In genomic region chr16:87492721-87493554, GRCh38 we compare ENCODE assay signal across 1 cellular context.
A peak's percentile ranks its signal among the peaks of the same experiment; 100 is the strongest.
TF ChIP-seq lines count a peak whose summit lies in the region.

Gene ZCCHC14 (minus strand): TSS chr16:87493024. CDS start chr16:87492238, 786 bp downstream.

TF ChIP-seq in HepG2, 621 proteins besides CTCF, POLR2A, EP300 and RAD21 (continued from another document and continues in another):
- TF ChIP-seq, protein P1, sequence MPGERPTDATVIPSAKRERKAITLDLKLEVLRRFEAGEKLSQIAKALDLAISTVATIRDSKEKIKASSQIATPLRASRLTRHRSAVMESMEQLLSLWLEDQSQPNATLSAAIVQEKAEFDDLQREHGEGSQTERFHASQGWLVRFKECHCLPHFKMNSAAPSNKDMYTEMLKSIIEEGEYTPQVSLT (CRISPR knock-in tag; IDR thresholded peaks at IDR 0.05; ENCODE audit: borderline replicate concordance, low read depth), result no peak
- peak; percentile 20; the same call in 1 of the 2 replicates for TF ChIP-seq RXRB (CRISPR knock-in tag; IDR thresholded peaks at IDR 0.05; ENCODE audit: borderline replicate concordance)
- peak; percentile 73; the same call in 1 of the 2 replicates for TF ChIP-seq ZNF772 (CRISPR knock-in tag; IDR thresholded peaks at IDR 0.05)
- no peak for TF ChIP-seq HOXD1 (CRISPR knock-in tag; IDR thresholded peaks at IDR 0.05)
- TF ChIP-seq NONO (IDR thresholded peaks at IDR 0.05), result no peak
- 0 out of 2 replicates have a peak, but pooled peaks have one; percentile 61 for TF ChIP-seq NONO (CRISPR knock-in tag; conservative IDR thresholded peaks at IDR 0.05)
- TF ChIP-seq FLYWCH1 (CRISPR knock-in tag; IDR thresholded peaks at IDR 0.05), result no peak
- no peak for TF ChIP-seq ZNF343 (CRISPR knock-in tag; IDR thresholded peaks at IDR 0.05)
- no peak for TF ChIP-seq ZNF101 (CRISPR knock-in tag; IDR thresholded peaks at IDR 0.05; ENCODE audit: borderline replicate concordance, low read depth)
- TF ChIP-seq, protein P2, sequence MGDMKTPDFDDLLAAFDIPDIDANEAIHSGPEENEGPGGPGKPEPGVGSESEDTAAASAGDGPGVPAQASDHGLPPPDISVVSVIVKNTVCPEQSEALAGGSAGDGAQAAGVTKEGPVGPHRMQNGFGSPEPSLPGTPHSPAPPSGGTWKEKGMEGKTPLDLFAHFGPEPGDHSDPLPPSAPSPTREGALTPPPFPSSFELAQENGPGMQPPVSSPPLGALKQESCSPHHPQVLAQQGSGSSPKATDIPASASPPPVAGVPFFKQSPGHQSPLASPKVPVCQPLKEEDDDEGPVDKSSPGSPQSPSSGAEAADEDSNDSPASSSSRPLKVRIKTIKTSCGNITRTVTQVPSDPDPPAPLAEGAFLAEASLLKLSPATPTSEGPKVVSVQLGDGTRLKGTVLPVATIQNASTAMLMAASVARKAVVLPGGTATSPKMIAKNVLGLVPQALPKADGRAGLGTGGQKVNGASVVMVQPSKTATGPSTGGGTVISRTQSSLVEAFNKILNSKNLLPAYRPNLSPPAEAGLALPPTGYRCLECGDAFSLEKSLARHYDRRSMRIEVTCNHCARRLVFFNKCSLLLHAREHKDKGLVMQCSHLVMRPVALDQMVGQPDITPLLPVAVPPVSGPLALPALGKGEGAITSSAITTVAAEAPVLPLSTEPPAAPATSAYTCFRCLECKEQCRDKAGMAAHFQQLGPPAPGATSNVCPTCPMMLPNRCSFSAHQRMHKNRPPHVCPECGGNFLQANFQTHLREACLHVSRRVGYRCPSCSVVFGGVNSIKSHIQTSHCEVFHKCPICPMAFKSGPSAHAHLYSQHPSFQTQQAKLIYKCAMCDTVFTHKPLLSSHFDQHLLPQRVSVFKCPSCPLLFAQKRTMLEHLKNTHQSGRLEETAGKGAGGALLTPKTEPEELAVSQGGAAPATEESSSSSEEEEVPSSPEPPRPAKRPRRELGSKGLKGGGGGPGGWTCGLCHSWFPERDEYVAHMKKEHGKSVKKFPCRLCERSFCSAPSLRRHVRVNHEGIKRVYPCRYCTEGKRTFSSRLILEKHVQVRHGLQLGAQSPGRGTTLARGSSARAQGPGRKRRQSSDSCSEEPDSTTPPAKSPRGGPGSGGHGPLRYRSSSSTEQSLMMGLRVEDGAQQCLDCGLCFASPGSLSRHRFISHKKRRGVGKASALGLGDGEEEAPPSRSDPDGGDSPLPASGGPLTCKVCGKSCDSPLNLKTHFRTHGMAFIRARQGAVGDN (CRISPR knock-in tag; IDR thresholded peaks at IDR 0.05), result peak; percentile 79
- peak; percentile 69; the same call in 1 of the 2 replicates for TF ChIP-seq KDM2A (CRISPR knock-in tag; IDR thresholded peaks at IDR 0.05; ENCODE audit: borderline replicate concordance, low read depth)
- TF ChIP-seq ZNF280B (CRISPR knock-in tag; IDR thresholded peaks at IDR 0.05; ENCODE audit: borderline replicate concordance), result peak; percentile 32; the same call in 1 of the 2 replicates
- no peak for TF ChIP-seq SNAPC2 (CRISPR knock-in tag; IDR thresholded peaks at IDR 0.05)
- TF ChIP-seq NFIB (CRISPR knock-in tag; IDR thresholded peaks at IDR 0.05; ENCODE audit: borderline replicate concordance), result no peak
- peak; percentile 28; the same call in 1 of the 2 replicates for TF ChIP-seq TFE3 (CRISPR knock-in tag; IDR thresholded peaks at IDR 0.05)
- TF ChIP-seq TERF1 (CRISPR knock-in tag; IDR thresholded peaks at IDR 0.05), result no peak
- TF ChIP-seq MYC (CRISPR knock-in tag; IDR thresholded peaks at IDR 0.05; ENCODE audit: borderline replicate concordance), result peak; percentile 49
- TF ChIP-seq, protein P3, sequence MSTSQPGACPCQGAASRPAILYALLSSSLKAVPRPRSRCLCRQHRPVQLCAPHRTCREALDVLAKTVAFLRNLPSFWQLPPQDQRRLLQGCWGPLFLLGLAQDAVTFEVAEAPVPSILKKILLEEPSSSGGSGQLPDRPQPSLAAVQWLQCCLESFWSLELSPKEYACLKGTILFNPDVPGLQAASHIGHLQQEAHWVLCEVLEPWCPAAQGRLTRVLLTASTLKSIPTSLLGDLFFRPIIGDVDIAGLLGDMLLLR (CRISPR knock-in tag; IDR thresholded peaks at IDR 0.05), result no peak
- peak; percentile 75 for TF ChIP-seq TAF1 (CRISPR knock-in tag; IDR thresholded peaks at IDR 0.05)
- TF ChIP-seq POLR2AphosphoS5 (IDR thresholded peaks at IDR 0.05; ENCODE audit: low read depth, low read length), result peak; percentile 67
- TF ChIP-seq SALL1 (CRISPR knock-in tag; IDR thresholded peaks at IDR 0.05), result peak; percentile 84
- TF ChIP-seq, protein P4, sequence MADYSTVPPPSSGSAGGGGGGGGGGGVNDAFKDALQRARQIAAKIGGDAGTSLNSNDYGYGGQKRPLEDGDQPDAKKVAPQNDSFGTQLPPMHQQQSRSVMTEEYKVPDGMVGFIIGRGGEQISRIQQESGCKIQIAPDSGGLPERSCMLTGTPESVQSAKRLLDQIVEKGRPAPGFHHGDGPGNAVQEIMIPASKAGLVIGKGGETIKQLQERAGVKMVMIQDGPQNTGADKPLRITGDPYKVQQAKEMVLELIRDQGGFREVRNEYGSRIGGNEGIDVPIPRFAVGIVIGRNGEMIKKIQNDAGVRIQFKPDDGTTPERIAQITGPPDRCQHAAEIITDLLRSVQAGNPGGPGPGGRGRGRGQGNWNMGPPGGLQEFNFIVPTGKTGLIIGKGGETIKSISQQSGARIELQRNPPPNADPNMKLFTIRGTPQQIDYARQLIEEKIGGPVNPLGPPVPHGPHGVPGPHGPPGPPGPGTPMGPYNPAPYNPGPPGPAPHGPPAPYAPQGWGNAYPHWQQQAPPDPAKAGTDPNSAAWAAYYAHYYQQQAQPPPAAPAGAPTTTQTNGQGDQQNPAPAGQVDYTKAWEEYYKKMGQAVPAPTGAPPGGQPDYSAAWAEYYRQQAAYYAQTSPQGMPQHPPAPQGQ (CRISPR knock-in tag; IDR thresholded peaks at IDR 0.05; ENCODE audit: borderline replicate concordance), result no peak
- TF ChIP-seq ZBTB42 (CRISPR knock-in tag; IDR thresholded peaks at IDR 0.05), result no peak
- TF ChIP-seq MIXL1 (CRISPR knock-in tag; IDR thresholded peaks at IDR 0.05), result no peak
- TF ChIP-seq MEIS1 (CRISPR knock-in tag; IDR thresholded peaks at IDR 0.05; ENCODE audit: borderline replicate concordance), result peak; percentile 60; the same call in 1 of the 2 replicates
- TF ChIP-seq FOXK2 (IDR thresholded peaks at IDR 0.05), result no peak
- TF ChIP-seq STAT5B (CRISPR knock-in tag; IDR thresholded peaks at IDR 0.05), result no peak
- TF ChIP-seq, protein P5, sequence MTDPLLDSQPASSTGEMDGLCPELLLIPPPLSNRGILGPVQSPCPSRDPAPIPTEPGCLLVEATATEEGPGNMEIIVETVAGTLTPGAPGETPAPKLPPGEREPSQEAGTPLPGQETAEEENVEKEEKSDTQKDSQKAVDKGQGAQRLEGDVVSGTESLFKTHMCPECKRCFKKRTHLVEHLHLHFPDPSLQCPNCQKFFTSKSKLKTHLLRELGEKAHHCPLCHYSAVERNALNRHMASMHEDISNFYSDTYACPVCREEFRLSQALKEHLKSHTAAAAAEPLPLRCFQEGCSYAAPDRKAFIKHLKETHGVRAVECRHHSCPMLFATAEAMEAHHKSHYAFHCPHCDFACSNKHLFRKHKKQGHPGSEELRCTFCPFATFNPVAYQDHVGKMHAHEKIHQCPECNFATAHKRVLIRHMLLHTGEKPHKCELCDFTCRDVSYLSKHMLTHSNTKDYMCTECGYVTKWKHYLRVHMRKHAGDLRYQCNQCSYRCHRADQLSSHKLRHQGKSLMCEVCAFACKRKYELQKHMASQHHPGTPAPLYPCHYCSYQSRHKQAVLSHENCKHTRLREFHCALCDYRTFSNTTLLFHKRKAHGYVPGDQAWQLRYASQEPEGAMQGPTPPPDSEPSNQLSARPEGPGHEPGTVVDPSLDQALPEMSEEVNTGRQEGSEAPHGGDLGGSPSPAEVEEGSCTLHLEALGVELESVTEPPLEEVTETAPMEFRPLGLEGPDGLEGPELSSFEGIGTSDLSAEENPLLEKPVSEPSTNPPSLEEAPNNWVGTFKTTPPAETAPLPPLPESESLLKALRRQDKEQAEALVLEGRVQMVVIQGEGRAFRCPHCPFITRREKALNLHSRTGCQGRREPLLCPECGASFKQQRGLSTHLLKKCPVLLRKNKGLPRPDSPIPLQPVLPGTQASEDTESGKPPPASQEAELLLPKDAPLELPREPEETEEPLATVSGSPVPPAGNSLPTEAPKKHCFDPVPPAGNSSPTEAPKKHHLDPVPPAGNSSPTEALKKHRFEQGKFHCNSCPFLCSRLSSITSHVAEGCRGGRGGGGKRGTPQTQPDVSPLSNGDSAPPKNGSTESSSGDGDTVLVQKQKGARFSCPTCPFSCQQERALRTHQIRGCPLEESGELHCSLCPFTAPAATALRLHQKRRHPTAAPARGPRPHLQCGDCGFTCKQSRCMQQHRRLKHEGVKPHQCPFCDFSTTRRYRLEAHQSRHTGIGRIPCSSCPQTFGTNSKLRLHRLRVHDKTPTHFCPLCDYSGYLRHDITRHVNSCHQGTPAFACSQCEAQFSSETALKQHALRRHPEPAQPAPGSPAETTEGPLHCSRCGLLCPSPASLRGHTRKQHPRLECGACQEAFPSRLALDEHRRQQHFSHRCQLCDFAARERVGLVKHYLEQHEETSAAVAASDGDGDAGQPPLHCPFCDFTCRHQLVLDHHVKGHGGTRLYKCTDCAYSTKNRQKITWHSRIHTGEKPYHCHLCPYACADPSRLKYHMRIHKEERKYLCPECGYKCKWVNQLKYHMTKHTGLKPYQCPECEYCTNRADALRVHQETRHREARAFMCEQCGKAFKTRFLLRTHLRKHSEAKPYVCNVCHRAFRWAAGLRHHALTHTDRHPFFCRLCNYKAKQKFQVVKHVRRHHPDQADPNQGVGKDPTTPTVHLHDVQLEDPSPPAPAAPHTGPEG (CRISPR knock-in tag; IDR thresholded peaks at IDR 0.05), result no peak
- TF ChIP-seq SOX6 (IDR thresholded peaks at IDR 0.05), result no peak
- peak; percentile 90 for TF ChIP-seq SOX6 (CRISPR knock-in tag; IDR thresholded peaks at IDR 0.05)
- 0 out of 2 replicates have a peak, but pooled peaks have one; percentile 2 for TF ChIP-seq HIC2 (CRISPR knock-in tag; IDR thresholded peaks at IDR 0.05; ENCODE audit: low read depth)
- TF ChIP-seq NR2F6 (IDR thresholded peaks at IDR 0.05), result no peak
- TF ChIP-seq NR2F6 (CRISPR knock-in tag; IDR thresholded peaks at IDR 0.05), result no peak; the same call in 1 of the 2 replicates
- 0 out of 2 replicates have a peak, but pooled peaks have one; percentile 26 for TF ChIP-seq MIER3 (CRISPR knock-in tag; IDR thresholded peaks at IDR 0.05; ENCODE audit: borderline replicate concordance)
- TF ChIP-seq ZBTB39 (CRISPR knock-in tag; IDR thresholded peaks at IDR 0.05), result no peak
- peak; percentile 99 for TF ChIP-seq CHD2 (IDR thresholded peaks at IDR 0.05; ENCODE audit: low read depth, low read length)
- no peak for TF ChIP-seq EEA1 (CRISPR knock-in tag; IDR thresholded peaks at IDR 0.05; ENCODE audit: borderline replicate concordance)
- no peak for TF ChIP-seq DPF2 (CRISPR knock-in tag; IDR thresholded peaks at IDR 0.05; ENCODE audit: borderline replicate concordance, low read depth)
